Comparison of ENCODE assay signal across 11 cellular contexts in genomic region chr4:53640576-53641459, GRCh38. TPM values are rescaled to one million over a fixed set of nuclear protein-coding genes. Genes with fewer than 3 reads are reported as not detected.
DNase-seq lines count a peak whose midpoint lies in the region; ATAC-seq and TF ChIP-seq lines count a peak whose summit lies in the region.
"Had no signal": no experiment of that assay in that cellular context is flagged by ENCODE, and none has a peak within 500 bp of the region (broad histone marks: within the 10 kb centered on the region; RNA-seq: fewer than 3 reads in every experiment).

No MANE protein-coding gene starts in this region.

- H3F3A ChIP-seq in GM23248 (ENCODE audit: insufficient read depth) = no peaks in the 10 kb centered on the region

- no peaks in the 10 kb centered on the region for H3K79me2 ChIP-seq in GM23248 (ENCODE audit: insufficient read depth)

- no peak overlapping the region for H2AFZ ChIP-seq in GM23248

- intact Hi-C loops in spleen (cut with DNase I; ENCODE audit: low total_unique reads) = no loop called here

- H3K9me2 ChIP-seq in GM23248 (ENCODE audit: insufficient read depth) = no peaks in the 10 kb centered on the region

- H3K27ac ChIP-seq in GM23248 (no peak overlapping the region), spleen (no peak overlapping the region)

- no peak for TF ChIP-seq CTCF in spleen (IDR thresholded peaks at IDR 0.05 in 8 of 11, conservative IDR thresholded peaks at IDR 0.05 in 3 of 11)

- ATAC-seq in GM19397 (IDR thresholded peaks at IDR 0.05; ENCODE audit: unreplicated experiment) (peak; percentile 71), HG03108 (IDR thresholded peaks at IDR 0.05; ENCODE audit: unreplicated experiment) (peak; percentile 64)

- H3K4me1 ChIP-seq in GM23248 (ENCODE audit: insufficient read depth) (no peaks in the 10 kb centered on the region), spleen (no peaks in the 10 kb centered on the region)

- no peak overlapping the region for H3K4me2 ChIP-seq in GM23248 (ENCODE audit: unreplicated experiment)

- H3K4me3 ChIP-seq in GM23248 = no peak overlapping the region
- no peak overlapping the region for H3K4me3 ChIP-seq in spleen

- H4K20me1 ChIP-seq in GM23248 (ENCODE audit: insufficient read depth) = no peaks in the 10 kb centered on the region

- H3K36me3 ChIP-seq in GM23248 (ENCODE audit: low read depth) (no peaks in the 10 kb centered on the region), spleen (no peaks in the 10 kb centered on the region)

- H3K9me3 ChIP-seq in GM23248 (ENCODE audit: low read depth) (no peaks in the 10 kb centered on the region), spleen (no peaks in the 10 kb centered on the region)

- in situ Hi-C loops in SK-MEL-5 (cut with HindIII; ENCODE audit: low pct_unique_long_range_greater_than_20kb, low sequenced_read_pairs) (no loop called here), GM23248 (cut with MboI) (no loop called here)

- no peak for TF ChIP-seq POLR2A in spleen (IDR thresholded peaks at IDR 0.05)

- DNase-seq in DMS79 (lab: John Stamatoyannopoulos, UW) (peak; percentile 81), SK-MEL-5 (ENCODE audit: low read depth, low spot score) (peak; percentile 62), GM23248 (no peak), spleen (no peak), KG1 (lab: John Stamatoyannopoulos, UW) (no peak)
- no peak for DNase-seq in stimulated activated CD4-positive, alpha-beta T cell treated with anti-CD3 and anti-CD28 coated beads, Interleukin-15, amount 100 ng/mL, for 24 hours
- DNase-seq: activated CD4-positive, alpha-beta memory T cell treated with anti-CD3 and anti-CD28 coated beads, Interleukin-2, amount 10 ng/mL, durations not matched to agents 7 days and 5 days; DMS53 had no signal

- no peak overlapping the region for H3K9ac ChIP-seq in GM23248

- 89 to 93% methylated on average over 9 to 10 of the region's 10 CpGs for WGBS in GM23248 (ENCODE audit: low coverage in 1 of 2, low lambda C conversion rate in 2 of 2, missing lambda C conversion rate in 2 of 2), 2 experiments
- 79 to 90% (median 85%) methylated on average over 10 of the region's 10 CpGs for WGBS in spleen, 5 donors

- H3K27me3 ChIP-seq in GM23248 (replicated peaks; ENCODE audit: insufficient read depth) (no peaks in the 10 kb centered on the region), spleen (replicated peaks in 1 of 7) (no peaks in the 10 kb centered on the region)

RNA-seq across cellular contexts. Expression of gene LNX1, which starts 49.5 kb away (rescaled TPM):
- 0.05 and 0.13 TPM in 2 replicates for total RNA-seq in SK-MEL-5 (2014; rRNA removed; shearing (Covaris generic))
- polyA plus RNA-seq in SK-MEL-5 (2015; cell fraction: cytosol; rRNA removed) = not detected in 2 replicates
- not detected in 2 replicates for polyA plus RNA-seq in SK-MEL-5 (2015; cell fraction: nucleus; rRNA removed)
- total RNA-seq in GM23248 (2014; rRNA removed; shearing (Covaris generic)) = 9.4 and 10.9 TPM in 2 replicates
- polyA plus RNA-seq in GM23248 (2016; fragmentation: Nextera tagmentation; extraction: Ambion mirVana) (6.3 and 6.7 TPM in 2 replicates), spleen (under 1 TPM in 2 of 3 donors, not detected in 1; 0.08 to 0.13 TPM)
- under 1 TPM in 3 of 7 donors, not detected in 4; 0.09 to 0.20 (median 0.17) TPM for total RNA-seq in spleen
- total RNA-seq: activated CD4-positive, alpha-beta memory T cell treated with anti-CD3 and anti-CD28 coated beads, Interleukin-2, amount 10 ng/mL, durations not matched to agents 7 days and 5 days; mononuclear cell had no signal

Comparison
In these comparisons a context has a peak if more than half of its experiments do, and no peak if none do; other contexts are left out.
1. DNase-seq: peak in DMS79 (single experiment) and SK-MEL-5 (single experiment); none in GM23248 (single experiment), spleen (single experiment), stimulated activated CD4-positive, alpha-beta T cell treated with anti-CD3 and anti-CD28 coated beads, Interleukin-15, amount 100 ng/mL, for 24 hours (single experiment) and KG1 (single experiment).